ENCODE assay signal across 15 cellular contexts in genomic region chr4:122775987-122776836, GRCh38. TPM values are rescaled to one million over a fixed set of nuclear protein-coding genes. Genes with fewer than 3 reads are reported as not detected.
DNase-seq lines count a peak whose midpoint lies in the region; ATAC-seq and TF ChIP-seq lines count a peak whose summit lies in the region.
"Had no signal": no experiment of that assay in that cellular context is flagged by ENCODE, and none has a peak within 500 bp of the region (broad histone marks: within the 10 kb centered on the region; RNA-seq: fewer than 3 reads in every experiment).

No MANE protein-coding gene starts in this region.

- no peaks in the 10 kb centered on the region for H3K4me1 ChIP-seq in naive thymus-derived CD4-positive, alpha-beta T cell (ENCODE audit: control insufficient read depth in 2 of 2, insufficient read depth in 2 of 2, low read length in 2 of 2)
- H3K4me1 ChIP-seq: upper lobe of left lung had no signal

- intact Hi-C loops in left colon (cut with DNase I, micrococcal nuclease), result no loop called here
- intact Hi-C loops in naive thymus-derived CD4-positive, alpha-beta T cell (cut with micrococcal nuclease), result no loop called here

- H3K36me3 ChIP-seq in naive thymus-derived CD4-positive, alpha-beta T cell (ENCODE audit: control insufficient read depth in 2 of 3, insufficient read depth in 3 of 3, low read length in 3 of 3), result no peaks in the 10 kb centered on the region
- H3K36me3 ChIP-seq: upper lobe of left lung had no signal

- POLR2A ChIA-PET in WTC11 (lab: Charles Lee), result no interaction called here
- POLR2A ChIA-PET in naive thymus-derived CD4-positive, alpha-beta T cell (lab: Charles Lee), result no interaction called here

- CTCF ChIA-PET in WTC11 (lab: Charles Lee), result no interaction called here
- CTCF ChIA-PET in naive thymus-derived CD4-positive, alpha-beta T cell (lab: Charles Lee), result no interaction called here

- TF ChIP-seq CTCF in HFFc6 (IDR thresholded peaks at IDR 0.05) (no peak), WTC11 (IDR thresholded peaks at IDR 0.05) (no peak)

- H3K27me3 Mint-ChIP-seq in HFFc6 (ENCODE audit: insufficient read depth) (no peaks in the 10 kb centered on the region; the same call in 1 of the 2 replicates), WTC11 (ENCODE audit: low read depth) (no peaks in the 10 kb centered on the region)
- peaks cover 0 to 17% (median 0%) of the 10 kb centered on the region in 5 donors for H3K27me3 Mint-ChIP-seq in naive thymus-derived CD4-positive, alpha-beta T cell
- H3K27me3 Mint-ChIP-seq: naive B cell had no signal

- H3K9me3 Mint-ChIP-seq in HFFc6 (no peaks in the 10 kb centered on the region), WTC11 (peaks cover 7% of the 10 kb centered on the region)
- H3K9me3 Mint-ChIP-seq in naive thymus-derived CD4-positive, alpha-beta T cell, result no peaks in the 10 kb centered on the region
- H3K9me3 Mint-ChIP-seq: effector memory CD8-positive, alpha-beta T cell; naive B cell had no signal

- no peaks in the 10 kb centered on the region for H3K27me3 ChIP-seq in naive thymus-derived CD4-positive, alpha-beta T cell (ENCODE audit: control insufficient read depth in 2 of 2, insufficient read depth in 2 of 2, low read length in 2 of 2)
- H3K27me3 ChIP-seq: upper lobe of left lung had no signal

- DNase-seq in CMK (ENCODE audit: low read depth) (peak; percentile 21), HFFc6 (no peak), WTC11 (ENCODE audit: low spot score) (no peak), left colon (no peak)
- no peak for DNase-seq in naive thymus-derived CD4-positive, alpha-beta T cell
- DNase-seq: activated CD8-positive, alpha-beta T cell treated with anti-CD3 and anti-CD28 coated beads, Interleukin-2, amount 10 ng/mL, durations not matched to agents 7 days and 5 days; activated naive CD4-positive, alpha-beta T cell; effector memory CD8-positive, alpha-beta T cell; naive B cell; stimulated activated CD4-positive, alpha-beta T cell treated with anti-CD3 and anti-CD28 coated beads, Interleukin-2, amount 100 ng/mL, for 24 hours; upper lobe of left lung had no signal

- H3K4me1 Mint-ChIP-seq in HFFc6 (ENCODE audit: low read depth), result peaks cover 87% of the 10 kb centered on the region
- peaks cover 44% of the 10 kb centered on the region for H3K4me1 Mint-ChIP-seq in WTC11
- peaks cover 0 to 7% (median 0%) of the 10 kb centered on the region in 7 donors for H3K4me1 Mint-ChIP-seq in naive thymus-derived CD4-positive, alpha-beta T cell
- H3K4me1 Mint-ChIP-seq: B cell, naive B cell had no signal

- TF ChIP-seq POLR2A in GM18505 (IDR thresholded peaks at IDR 0.05; ENCODE audit: borderline replicate concordance, extremely low read depth, insufficient read depth, insufficient read length), result no peak

- no peak overlapping the region for H3K4me3 ChIP-seq in naive thymus-derived CD4-positive, alpha-beta T cell (ENCODE audit: low read length)
- H3K4me3 ChIP-seq: upper lobe of left lung had no signal

- H3K4me3 Mint-ChIP-seq in HFFc6, result peak overlapping the region; percentile 31
- H3K4me3 Mint-ChIP-seq in WTC11, result no peak overlapping the region
- H3K4me3 Mint-ChIP-seq in naive thymus-derived CD4-positive, alpha-beta T cell, result no peak overlapping the region
- H3K4me3 Mint-ChIP-seq: activated CD8-positive, alpha-beta T cell treated with anti-CD3 and anti-CD28 coated beads, Interleukin-2, amount 10 ng/mL, durations not matched to agents 7 days and 5 days; B cell; effector memory CD8-positive, alpha-beta T cell; naive B cell had no signal

- ATAC-seq in WTC11, result peak; percentile 77
- ATAC-seq in left colon, result peak; percentile 19
- no peak for ATAC-seq in GM18505 (IDR thresholded peaks at IDR 0.05; ENCODE audit: unreplicated experiment)
- ATAC-seq in naive thymus-derived CD4-positive, alpha-beta T cell, result no peak
- ATAC-seq in HG02642 (IDR thresholded peaks at IDR 0.05; ENCODE audit: poor library complexity, unreplicated experiment), result no peak
- no peak for ATAC-seq in GM21737 (IDR thresholded peaks at IDR 0.05; ENCODE audit: unreplicated experiment)
- ATAC-seq: activated CD8-positive, alpha-beta T cell treated with anti-CD3 and anti-CD28 coated beads, Interleukin-2, amount 10 ng/mL, durations not matched to agents 7 days and 5 days; effector memory CD8-positive, alpha-beta T cell had no signal

- H3K36me3 Mint-ChIP-seq in HFFc6 (ENCODE audit: low read depth) (peaks cover 4% of the 10 kb centered on the region; the same call in 1 of the 2 replicates), WTC11 (peaks cover 9% of the 10 kb centered on the region)
- H3K36me3 Mint-ChIP-seq in naive thymus-derived CD4-positive, alpha-beta T cell, result no peaks in the 10 kb centered on the region
- H3K36me3 Mint-ChIP-seq: naive B cell had no signal

- H3K9me3 ChIP-seq in naive thymus-derived CD4-positive, alpha-beta T cell (ENCODE audit: control insufficient read depth in 2 of 3, low read length in 3 of 3), result no peaks in the 10 kb centered on the region
- H3K9me3 ChIP-seq: upper lobe of left lung had no signal

- H3K27ac ChIP-seq in naive thymus-derived CD4-positive, alpha-beta T cell (ENCODE audit: low read depth, low read length), result no peak overlapping the region
- H3K27ac ChIP-seq: upper lobe of left lung had no signal

- peak overlapping the region; percentile 86 for H3K27ac Mint-ChIP-seq in HFFc6
- peak overlapping the region; percentile 62 for H3K27ac Mint-ChIP-seq in WTC11
- no peak overlapping the region for H3K27ac Mint-ChIP-seq in naive thymus-derived CD4-positive, alpha-beta T cell
- H3K27ac Mint-ChIP-seq: activated CD8-positive, alpha-beta T cell treated with anti-CD3 and anti-CD28 coated beads, Interleukin-2, amount 10 ng/mL, durations not matched to agents 7 days and 5 days; B cell; effector memory CD8-positive, alpha-beta T cell had no signal

TF ChIP-seq in WTC11, 78 proteins besides CTCF, POLR2A, EP300 and RAD21:
- TF ChIP-seq ETV6 (CRISPR knock-in tag; IDR thresholded peaks at IDR 0.05) (0 out of 2 replicates have a peak, but pooled peaks have one; percentile 38), FOXJ3 (CRISPR knock-in tag; IDR thresholded peaks at IDR 0.05; ENCODE audit: borderline replicate concordance) (no peak)

RNA-seq across cellular contexts. Expression of gene BBS12, which starts 43.7 kb away (rescaled TPM):
- 1 to 10 TPM; 2.0 to 3.1 (median 2.4) TPM for total RNA-seq in HFFc6 (2021; fragmentation: NEBNext Ultra II Directional; extraction: Animal tissue kit (Norgen Biotek cat#: 25700))
- 2.1 to 2.7 TPM (median 2.3 TPM) in 3 replicates for total RNA-seq in WTC11 (2021)
- 1 to 10 TPM; 3.7 to 5.2 TPM for total RNA-seq in left colon
- 1 to 10 TPM in 3 of 5 experiments, under 1 TPM in 2; 0.71 to 4.3 (median 2.3) TPM for total RNA-seq in naive thymus-derived CD4-positive, alpha-beta T cell
- 1 to 10 TPM; 1.8 to 1.9 TPM for polyA plus RNA-seq in naive thymus-derived CD4-positive, alpha-beta T cell

RNA-seq across cellular contexts. Expression of gene FGF2, which starts 50.4 kb away (rescaled TPM):
- 100 to 1,000 TPM; 370 to 442 (median 389) TPM for total RNA-seq in HFFc6 (2021; fragmentation: NEBNext Ultra II Directional; extraction: Animal tissue kit (Norgen Biotek cat#: 25700))
- total RNA-seq in WTC11 (2021), result 115 to 134 TPM (median 127 TPM) in 3 replicates
- total RNA-seq in left colon, result 1 to 10 TPM; 1.3 to 4.1 TPM
- total RNA-seq in naive thymus-derived CD4-positive, alpha-beta T cell, result under 1 TPM in 1 of 5 experiments, not detected in 4; 0.51 TPM
- not detected for polyA plus RNA-seq in naive thymus-derived CD4-positive, alpha-beta T cell
- total RNA-seq: B cell had no signal

Comparison
In these comparisons a context has a peak if more than half of its experiments do, and no peak if none do; other contexts are left out.
1. H3K27ac Mint-ChIP-seq: peak in HFFc6 (single experiment) and WTC11 (single experiment); none in naive thymus-derived CD4-positive, alpha-beta T cell (0 of 9).
2. ATAC-seq: peak in WTC11 (single experiment) and left colon (single experiment); none in GM18505 (single experiment), naive thymus-derived CD4-positive, alpha-beta T cell (single experiment), HG02642 (single experiment) and GM21737 (single experiment).
3. RNA of gene FGF2, which starts 50.4 kb away (total RNA-seq): 370 to 442 TPM in HFFc6 and 115 to 134 TPM in WTC11; 1.3 to 4.1 TPM in left colon and 0.51 TPM in naive thymus-derived CD4-positive, alpha-beta T cell; every median in the first group is over 10 times any median in the second.